ENCODE assay signal across 23 cellular contexts in the genomic region with DNA sequence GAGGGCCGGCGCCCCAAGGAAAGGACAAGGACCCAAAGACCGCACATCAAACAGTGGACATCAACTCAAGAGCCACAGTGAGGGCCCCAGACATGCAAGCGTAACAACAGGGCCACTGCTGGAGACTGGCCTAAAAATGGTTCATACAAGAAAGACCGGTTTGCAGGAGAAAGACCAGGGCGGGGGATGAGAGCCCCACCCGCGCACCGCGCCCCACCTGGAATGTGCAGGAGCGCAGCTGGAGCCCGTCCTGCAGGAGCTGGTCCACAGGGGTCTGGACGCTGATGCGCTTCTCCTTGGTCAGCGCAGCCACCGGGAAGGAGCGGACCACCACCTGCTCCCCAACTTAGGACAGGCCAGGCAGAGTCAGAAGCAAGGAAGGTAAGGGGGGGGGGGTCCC. TPM values are rescaled to one million over a fixed set of nuclear protein-coding genes. Genes with fewer than 3 reads are reported as not detected.
A peak's percentile ranks its signal among the peaks of the same experiment; 100 is the strongest.
DNase-seq lines count a peak whose midpoint lies in the region; ATAC-seq, FAIRE-seq and TF ChIP-seq lines count a peak whose summit lies in the region.
"Had no signal": no experiment of that assay in that cellular context is flagged by ENCODE, and none has a peak within 500 bp of the region (broad histone marks: within the 10 kb centered on the region; RNA-seq: fewer than 3 reads in every experiment).

No MANE protein-coding gene starts in this region.

- in situ Hi-C loops in transverse colon (cut with MboI; ENCODE audit: low pct_ligation_motif_present in 1 of 4, low pct_unique_long_range_greater_than_20kb in 1 of 4, low sequenced_read_pairs in 3 of 4), result no loop called here
- in situ Hi-C loops in HepG2 (cut with HindIII; ENCODE audit: extremely low pct_ligation_motif_present, low pct_unique_long_range_greater_than_20kb), result no loop called here

- TF ChIP-seq EP300 in transverse colon (IDR thresholded peaks at IDR 0.05; ENCODE audit: low read depth), result no peak
- no peak for TF ChIP-seq EP300 in HepG2 (IDR thresholded peaks at IDR 0.05; ENCODE audit: low read depth in 2 of 2, low read length in 2 of 2)
- TF ChIP-seq EP300 in HepG2 (CRISPR knock-in tag; IDR thresholded peaks at IDR 0.05; ENCODE audit: borderline replicate concordance), result no peak

- H4K20me1 ChIP-seq in smooth muscle cell (ENCODE audit: low read depth) (peaks cover 10% of the 10 kb centered on the region), HepG2 (ENCODE audit: insufficient read depth, low read length) (no peaks in the 10 kb centered on the region)

- ATAC-seq in lower lobe of right lung (peak; percentile 68 to 80), HepG2 (no peak), HG03025 (IDR thresholded peaks at IDR 0.05; ENCODE audit: low FRiP score, unreplicated experiment) (no peak)
- ATAC-seq in activated T-helper 17 cell treated with anti-CD3 and anti-CD28 coated beads, Interleukin-2, amount 50 U/mL, for 72 hours (replicated peaks), result no peak
- ATAC-seq: A549, GM12878 had no signal

- no peak overlapping the region for H3K4me2 ChIP-seq in smooth muscle cell
- H3K4me2 ChIP-seq in HepG2 (ENCODE audit: low read depth, low read length), result no peak overlapping the region
- H3K4me2 ChIP-seq: A549 had no signal

- H2AFZ ChIP-seq in smooth muscle cell (ENCODE audit: low read depth), result no peak overlapping the region
- no peak overlapping the region for H2AFZ ChIP-seq in HepG2 (ENCODE audit: low read length)

- H3K9me3 ChIP-seq in HEK293 (ENCODE audit: control insufficient read depth, insufficient read depth, low read depth, low read length) (no peaks in the 10 kb centered on the region), lower lobe of right lung (no peaks in the 10 kb centered on the region), transverse colon (no peaks in the 10 kb centered on the region), smooth muscle cell (replicated peaks; ENCODE audit: low read depth) (no peaks in the 10 kb centered on the region), HepG2 (ENCODE audit: low read length) (no peaks in the 10 kb centered on the region)
- H3K9me3 ChIP-seq: A549, MG63, Peyer's patch had no signal

- no peaks in the 10 kb centered on the region for H3F3A ChIP-seq in smooth muscle cell (ENCODE audit: low read depth)

- H3K36me3 ChIP-seq in HEK293 (ENCODE audit: control insufficient read depth in 2 of 2, insufficient read depth in 1 of 2, low read length in 2 of 2) (peaks cover 8 to 96% of the 10 kb centered on the region in 2 experiments; a peak in 2 of 3 replicates), lower lobe of right lung (peaks cover 100% of the 10 kb centered on the region), transverse colon (peaks cover 0 to 80% (median 36%) of the 10 kb centered on the region in 4 donors), smooth muscle cell (ENCODE audit: low read depth) (no peaks in the 10 kb centered on the region), HepG2 (replicated peaks in 1 of 2; ENCODE audit: control insufficient read depth in 1 of 2, insufficient read depth in 2 of 2, low read length in 2 of 2) (peaks cover 34 to 63% of the 10 kb centered on the region in 2 experiments; a peak in 4 of 5 replicates)

- WGBS in transverse colon (ENCODE audit: low coverage in 1 of 2), 2 donors, result 71 to 80% methylated on average over 5 to 16 of the region's 17 CpGs
- WGBS in smooth muscle cell (ENCODE audit: low lambda C conversion rate), result 81% methylated on average over 17 of the region's 17 CpGs
- WGBS in HepG2 (ENCODE audit: low lambda C conversion rate), result 98% methylated on average over 17 of the region's 17 CpGs

- H3K27ac Mint-ChIP-seq in activated T-helper 17 cell treated with anti-CD3 and anti-CD28 coated beads, Interleukin-2, amount 50 U/mL, for 72 hours, result no peak overlapping the region

- H3K27me3 ChIP-seq in lower lobe of right lung (ENCODE audit: low read depth) (no peaks in the 10 kb centered on the region), transverse colon (no peaks in the 10 kb centered on the region), smooth muscle cell (ENCODE audit: low read depth) (no peaks in the 10 kb centered on the region), HepG2 (ENCODE audit: control insufficient read depth in 1 of 2, insufficient read depth in 2 of 2, low read length in 2 of 2) (no peaks in the 10 kb centered on the region)
- H3K27me3 ChIP-seq: MG63, Peyer's patch had no signal

- H3K9ac ChIP-seq in smooth muscle cell (ENCODE audit: low read depth), result no peak overlapping the region
- no peak overlapping the region for H3K9ac ChIP-seq in HepG2 (ENCODE audit: insufficient read depth, low read depth, low read length)

- POLR2A ChIA-PET in HEK293 (lab: Yijun Ruan, JAX), result interaction anchor here (0.5 to 1.5 kb wide), 3 partner anchors 9 to 164 kb away, joined by 3 to 5 read pairs (median 4); a partner anchor contains a TSS
- POLR2A ChIA-PET in HepG2 (lab: Yijun Ruan, JAX), result no interaction called here

- H3K4me3 ChIP-seq in HEK293 (ENCODE audit: low read depth, low read length), result no peak overlapping the region
- H3K4me3 ChIP-seq in epithelial cell of esophagus (ENCODE audit: low read length), result no peak overlapping the region
- no peak overlapping the region for H3K4me3 ChIP-seq in lower lobe of right lung
- no peak overlapping the region for H3K4me3 ChIP-seq in transverse colon
- no peak overlapping the region for H3K4me3 ChIP-seq in smooth muscle cell
- no peak overlapping the region for H3K4me3 ChIP-seq in HepG2 (replicated peaks in 1 of 3; ENCODE audit: insufficient read depth in 1 of 3, low read depth in 2 of 3, low read length in 3 of 3)
- H3K4me3 ChIP-seq: A549, GM12878, MG63, Peyer's patch had no signal

- H3K4me1 ChIP-seq in HEK293 (ENCODE audit: control insufficient read depth, insufficient read depth, low read length) (no peaks in the 10 kb centered on the region), lower lobe of right lung (peaks cover 9% of the 10 kb centered on the region), transverse colon (peaks cover 0 to 6% (median 0%) of the 10 kb centered on the region in 4 donors), smooth muscle cell (ENCODE audit: low read depth) (no peaks in the 10 kb centered on the region), HepG2 (ENCODE audit: insufficient read depth, low read length) (no peaks in the 10 kb centered on the region)
- H3K4me1 ChIP-seq: A549, Peyer's patch had no signal

- H3K79me2 ChIP-seq in smooth muscle cell (ENCODE audit: low read depth) (no peaks in the 10 kb centered on the region), HepG2 (ENCODE audit: insufficient read depth, low read length) (no peaks in the 10 kb centered on the region)

- H3K36me3 Mint-ChIP-seq in activated T-helper 17 cell treated with anti-CD3 and anti-CD28 coated beads, Interleukin-2, amount 50 U/mL, for 72 hours (ENCODE audit: low read depth), result peaks cover 79% of the 10 kb centered on the region

- no peaks in the 10 kb centered on the region for H3K9me3 Mint-ChIP-seq in activated T-helper 17 cell treated with anti-CD3 and anti-CD28 coated beads, Interleukin-2, amount 50 U/mL, for 72 hours

- FAIRE-seq in HepG2 (lab: Jason Lieb, UNC), result no peak
- FAIRE-seq: A549, GM12878, GM18507, HTR-8/SVneo had no signal

- no peaks in the 10 kb centered on the region for H3K27me3 Mint-ChIP-seq in activated T-helper 17 cell treated with anti-CD3 and anti-CD28 coated beads, Interleukin-2, amount 50 U/mL, for 72 hours

- H3K27ac ChIP-seq in HEK293 (ENCODE audit: extremely low read depth, low read depth, low read length) (no peak overlapping the region), lower lobe of right lung (no peak overlapping the region), transverse colon (no peak overlapping the region), smooth muscle cell (ENCODE audit: low read depth) (no peak overlapping the region), HepG2 (ENCODE audit: extremely low read length, insufficient read depth, low read length) (no peak overlapping the region)
- H3K27ac ChIP-seq: A549, Peyer's patch had no signal

- BruUV-seq in HepG2 (replicated peaks; lab: Mats Ljungman, UMichigan), result no TSS peak

- H3K4me1 Mint-ChIP-seq in activated T-helper 17 cell treated with anti-CD3 and anti-CD28 coated beads, Interleukin-2, amount 50 U/mL, for 72 hours, result no peaks in the 10 kb centered on the region
- H3K4me1 Mint-ChIP-seq: CD14-positive monocyte had no signal

- CTCF ChIA-PET in HEK293 (lab: Yijun Ruan, JAX) (interaction anchor here (0.9 to 1.1 kb wide), 3 partner anchors 11 to 233 kb away, joined by 3 to 4 read pairs (median 4); no protein-coding TSS in a partner anchor), HepG2 (lab: Yijun Ruan, JAX; ENCODE audit: low intra/inter-chr PET ratio, low total read pairs) (no interaction called here)

- no peak for TF ChIP-seq RAD21 in HepG2 (CRISPR knock-in tag; IDR thresholded peaks at IDR 0.05)

- TF ChIP-seq CTCF in HEK293 (tag by site-specific recombination; IDR thresholded peaks at IDR 0.05) (no peak), epithelial cell of esophagus (IDR thresholded peaks at IDR 0.05; ENCODE audit: insufficient read depth, low read depth, low read length, missing control alignments) (no peak), lower lobe of right lung (IDR thresholded peaks at IDR 0.05) (no peak), transverse colon (IDR thresholded peaks at IDR 0.05) (no peak), smooth muscle cell (IDR thresholded peaks at IDR 0.05; ENCODE audit: borderline replicate concordance, insufficient read depth, poor library complexity, severe bottlenecking) (no peak), HepG2 (CRISPR knock-in tag; IDR thresholded peaks at IDR 0.05) (no peak)

- intact Hi-C loops in lower lobe of right lung (cut with DNase I) (no loop called here), transverse colon (cut with DNase I; ENCODE audit: low total_unique reads) (no loop called here), HepG2 (cut with micrococcal nuclease; ENCODE audit: unreplicated experiment) (no loop called here)

- DNase-seq in epithelial cell of esophagus (ENCODE audit: low read depth) (peak; percentile 84), lower lobe of right lung (peak; percentile 73), transverse colon (peak; percentile 47), smooth muscle cell (lab: John Stamatoyannopoulos, UW; ENCODE audit: unreplicated experiment) (no peak), HepG2 (ENCODE audit: low spot score) (no peak)
- DNase-seq: HCEC 1CT, KG1, MG63, NCI-H1105, NCI-H187, NCI-H2171, NCI-H446 treated with DMSO at 0.1 percent for 48 hours, Peyer's patch, SHP77 treated with DMSO at 0.1 percent for 48 hours had no signal

- TF ChIP-seq POLR2A in transverse colon (IDR thresholded peaks at IDR 0.05), result no peak
- no peak for TF ChIP-seq POLR2A in HepG2 (IDR thresholded peaks at IDR 0.05; ENCODE audit: insufficient read depth in 1 of 2, low read depth in 2 of 2, low read length in 2 of 2)

- H3K4me3 Mint-ChIP-seq in activated T-helper 17 cell treated with anti-CD3 and anti-CD28 coated beads, Interleukin-2, amount 50 U/mL, for 72 hours, result no peak overlapping the region
- H3K4me3 Mint-ChIP-seq: CD14-positive monocyte had no signal

RNA-seq across cellular contexts. Expression of a gene that starts 13.9 kb away (rescaled TPM):
- total RNA-seq in lower lobe of right lung (59.0 TPM), transverse colon (100 to 1,000 TPM in 2 of 4 donors, 10 to 100 TPM in 2; 59.9 to 241 (median 108) TPM), smooth muscle cell (34.1 and 37.3 TPM in 2 replicates), HepG2 (2016; rRNA removed; fragmentation: Illumina TruSeq; extraction: Trizol) (21.3 and 40.9 TPM in 2 replicates)
- polyA plus RNA-seq in smooth muscle cell (53.6 and 70.8 TPM in 2 replicates), HepG2 (2011; rRNA removed) (31.7 and 43.3 TPM in 2 replicates)
- 10.6 and 11.9 TPM in 2 replicates for total RNA-seq in HepG2 (2016; cell fraction: cytosol; rRNA removed; fragmentation: Illumina TruSeq; extraction: Trizol; ENCODE audit: low read depth)
- total RNA-seq in HepG2 (2016; cell fraction: insoluble cytoplasmic fraction; rRNA removed; fragmentation: Illumina TruSeq; extraction: Trizol), result 18.4 and 42.1 TPM in 2 replicates
- total RNA-seq in HepG2 (2016; cell fraction: membrane; rRNA removed; fragmentation: Illumina TruSeq; extraction: Trizol), result 25.7 and 27.6 TPM in 2 replicates
- 35.2 and 39.9 TPM in 2 replicates for total RNA-seq in HepG2 (2016; cell fraction: nucleus; rRNA removed; fragmentation: Illumina TruSeq; extraction: Trizol)
- polyA plus RNA-seq in HepG2 (2011; cell fraction: cytosol; rRNA removed), result 23.0 and 36.7 TPM in 2 replicates
- 212 and 268 TPM in 2 replicates for polyA plus RNA-seq in HepG2 (2011; cell fraction: nucleus; rRNA removed)
- 35.0 and 42.8 TPM in 2 replicates for polyA plus RNA-seq in HepG2 (2012)
- polyA plus RNA-seq in HepG2 (2016; cell fraction: cytosol; fragmentation: Illumina TruSeq; extraction: Trizol; ENCODE audit: low read depth), result 5.2 and 5.5 TPM in 2 replicates
- 23.9 and 35.9 TPM in 2 replicates for polyA plus RNA-seq in HepG2 (2016; cell fraction: insoluble cytoplasmic fraction; fragmentation: Illumina TruSeq; extraction: Trizol; ENCODE audit: low read depth)
- 16.7 and 21.6 TPM in 2 replicates for polyA plus RNA-seq in HepG2 (2016; cell fraction: membrane; fragmentation: Illumina TruSeq; extraction: Trizol; ENCODE audit: low read depth)
- 92.6 and 93.2 TPM in 2 replicates for polyA plus RNA-seq in HepG2 (2016; cell fraction: nucleus; fragmentation: Illumina TruSeq; extraction: Trizol; ENCODE audit: insufficient read depth, low read depth)
- polyA minus RNA-seq in HepG2 (2011; rRNA and poly(A)+ RNA removed; ENCODE audit: low replicate concordance), result 67.4 and 124 TPM in 2 replicates
- polyA minus RNA-seq in HepG2 (2011; cell fraction: cytosol; rRNA and poly(A)+ RNA removed), result 36.5 and 37.3 TPM in 2 replicates
- polyA minus RNA-seq in HepG2 (2011; cell fraction: nucleus; rRNA and poly(A)+ RNA removed), result 65.0 and 67.6 TPM in 2 replicates
- 100 to 1,000 TPM in 1 of 2 donors, 10 to 100 TPM in 1; 84.2 to 126 TPM for total RNA-seq in activated T-helper 17 cell treated with anti-CD3 and anti-CD28 coated beads, Interleukin-2, amount 50 U/mL, for 72 hours

RNA-seq across cellular contexts. Expression of a gene that starts 20.4 kb away (rescaled TPM):
- total RNA-seq in lower lobe of right lung (1.5 TPM), transverse colon (1 to 10 TPM in 3 of 4 donors, under 1 TPM in 1; 0.75 to 5.4 (median 1.2) TPM), smooth muscle cell (3.0 and 4.1 TPM in 2 replicates), HepG2 (2016; rRNA removed; fragmentation: Illumina TruSeq; extraction: Trizol) (0.76 and 1.2 TPM in 2 replicates)
- polyA plus RNA-seq in smooth muscle cell (15.8 and 16.9 TPM in 2 replicates), HepG2 (2011; rRNA removed) (3.0 and 4.0 TPM in 2 replicates)
- total RNA-seq in HepG2 (2016; cell fraction: cytosol; rRNA removed; fragmentation: Illumina TruSeq; extraction: Trizol; ENCODE audit: low read depth), result 0.10 and 0.18 TPM in 2 replicates
- total RNA-seq in HepG2 (2016; cell fraction: insoluble cytoplasmic fraction; rRNA removed; fragmentation: Illumina TruSeq; extraction: Trizol), result 0.68 and 1.4 TPM in 2 replicates
- total RNA-seq in HepG2 (2016; cell fraction: membrane; rRNA removed; fragmentation: Illumina TruSeq; extraction: Trizol), result 0.68 and 0.83 TPM in 2 replicates
- 1.3 and 1.9 TPM in 2 replicates for total RNA-seq in HepG2 (2016; cell fraction: nucleus; rRNA removed; fragmentation: Illumina TruSeq; extraction: Trizol)
- 2.7 and 2.8 TPM in 2 replicates for polyA plus RNA-seq in HepG2 (2011; cell fraction: cytosol; rRNA removed)
- polyA plus RNA-seq in HepG2 (2011; cell fraction: nucleus; rRNA removed), result 7.0 and 9.2 TPM in 2 replicates
- polyA plus RNA-seq in HepG2 (2012), result 3.7 and 10.8 TPM in 2 replicates
- 0.40 and 0.43 TPM in 2 replicates for polyA plus RNA-seq in HepG2 (2016; cell fraction: cytosol; fragmentation: Illumina TruSeq; extraction: Trizol; ENCODE audit: low read depth)
- 1.3 and 1.6 TPM in 2 replicates for polyA plus RNA-seq in HepG2 (2016; cell fraction: insoluble cytoplasmic fraction; fragmentation: Illumina TruSeq; extraction: Trizol; ENCODE audit: low read depth)
- polyA plus RNA-seq in HepG2 (2016; cell fraction: membrane; fragmentation: Illumina TruSeq; extraction: Trizol; ENCODE audit: low read depth), result 0.73 and 0.76 TPM in 2 replicates
- 6.0 and 6.1 TPM in 2 replicates for polyA plus RNA-seq in HepG2 (2016; cell fraction: nucleus; fragmentation: Illumina TruSeq; extraction: Trizol; ENCODE audit: insufficient read depth, low read depth)
- polyA minus RNA-seq in HepG2 (2011; rRNA and poly(A)+ RNA removed; ENCODE audit: low replicate concordance), result 0.94 and 3.6 TPM in 2 replicates
- 3.0 and 3.9 TPM in 2 replicates for polyA minus RNA-seq in HepG2 (2011; cell fraction: cytosol; rRNA and poly(A)+ RNA removed)
- 2.7 and 3.0 TPM in 2 replicates for polyA minus RNA-seq in HepG2 (2011; cell fraction: nucleus; rRNA and poly(A)+ RNA removed)
- 1 to 10 TPM; 1.3 to 3.7 TPM for total RNA-seq in activated T-helper 17 cell treated with anti-CD3 and anti-CD28 coated beads, Interleukin-2, amount 50 U/mL, for 72 hours
- total RNA-seq: G401 had no signal
- polyA plus RNA-seq: CD14-positive monocyte had no signal

RNA-seq across cellular contexts. Expression of a gene that starts 25.7 kb away (rescaled TPM):
- not detected for total RNA-seq in lower lobe of right lung
- not detected for total RNA-seq in transverse colon
- total RNA-seq in smooth muscle cell, result 2.1 TPM in 1 of 2 replicates, not detected in the other
- 0.49 and 0.54 TPM in 2 replicates for polyA plus RNA-seq in smooth muscle cell
- 1.2 and 1.5 TPM in 2 replicates for total RNA-seq in HepG2 (2016; rRNA removed; fragmentation: Illumina TruSeq; extraction: Trizol)
- 1.2 and 1.7 TPM in 2 replicates for total RNA-seq in HepG2 (2016; cell fraction: cytosol; rRNA removed; fragmentation: Illumina TruSeq; extraction: Trizol; ENCODE audit: low read depth)
- total RNA-seq in HepG2 (2016; cell fraction: insoluble cytoplasmic fraction; rRNA removed; fragmentation: Illumina TruSeq; extraction: Trizol), result 1.3 and 2.0 TPM in 2 replicates
- 1.9 and 2.9 TPM in 2 replicates for total RNA-seq in HepG2 (2016; cell fraction: membrane; rRNA removed; fragmentation: Illumina TruSeq; extraction: Trizol)
- total RNA-seq in HepG2 (2016; cell fraction: nucleus; rRNA removed; fragmentation: Illumina TruSeq; extraction: Trizol), result 1.7 and 2.7 TPM in 2 replicates
- 2.9 and 5.0 TPM in 2 replicates for polyA plus RNA-seq in HepG2 (2011; rRNA removed)
- 2.3 and 3.0 TPM in 2 replicates for polyA plus RNA-seq in HepG2 (2011; cell fraction: cytosol; rRNA removed)
- polyA plus RNA-seq in HepG2 (2011; cell fraction: nucleus; rRNA removed), result 27.0 and 27.4 TPM in 2 replicates
- polyA plus RNA-seq in HepG2 (2012), result 1.8 and 3.2 TPM in 2 replicates
- polyA plus RNA-seq in HepG2 (2016; cell fraction: cytosol; fragmentation: Illumina TruSeq; extraction: Trizol; ENCODE audit: low read depth), result 2.6 and 2.7 TPM in 2 replicates
- 1.4 and 1.6 TPM in 2 replicates for polyA plus RNA-seq in HepG2 (2016; cell fraction: insoluble cytoplasmic fraction; fragmentation: Illumina TruSeq; extraction: Trizol; ENCODE audit: low read depth)
- polyA plus RNA-seq in HepG2 (2016; cell fraction: membrane; fragmentation: Illumina TruSeq; extraction: Trizol; ENCODE audit: low read depth), result 1.6 and 1.8 TPM in 2 replicates
- 3.9 and 5.8 TPM in 2 replicates for polyA plus RNA-seq in HepG2 (2016; cell fraction: nucleus; fragmentation: Illumina TruSeq; extraction: Trizol; ENCODE audit: insufficient read depth, low read depth)
- polyA minus RNA-seq in HepG2 (2011; rRNA and poly(A)+ RNA removed; ENCODE audit: low replicate concordance), result 5.0 TPM in 1 of 2 replicates, not detected in the other
- 1.1 TPM in 1 of 2 replicates, not detected in the other for polyA minus RNA-seq in HepG2 (2011; cell fraction: cytosol; rRNA and poly(A)+ RNA removed)
- 1.2 and 2.2 TPM in 2 replicates for polyA minus RNA-seq in HepG2 (2011; cell fraction: nucleus; rRNA and poly(A)+ RNA removed)
- under 1 TPM; 0.24 to 0.53 TPM for total RNA-seq in activated T-helper 17 cell treated with anti-CD3 and anti-CD28 coated beads, Interleukin-2, amount 50 U/mL, for 72 hours
- total RNA-seq: GM12878, Peyer's patch had no signal
- polyA plus RNA-seq: CD14-positive monocyte had no signal

RNA-seq across cellular contexts. Expression of a gene that starts 46.6 kb away (rescaled TPM):
- total RNA-seq in lower lobe of right lung, result 58.8 TPM
- total RNA-seq in transverse colon, result 100 to 1,000 TPM in 1 of 4 donors, 10 to 100 TPM in 3; 54.0 to 119 (median 79.9) TPM
- total RNA-seq in smooth muscle cell, result 53.5 and 56.3 TPM in 2 replicates
- polyA plus RNA-seq in smooth muscle cell, result 117 and 130 TPM in 2 replicates
- 10.2 and 30.6 TPM in 2 replicates for total RNA-seq in HepG2 (2016; rRNA removed; fragmentation: Illumina TruSeq; extraction: Trizol)
- total RNA-seq in HepG2 (2016; cell fraction: cytosol; rRNA removed; fragmentation: Illumina TruSeq; extraction: Trizol; ENCODE audit: low read depth), result 6.3 and 7.5 TPM in 2 replicates
- total RNA-seq in HepG2 (2016; cell fraction: insoluble cytoplasmic fraction; rRNA removed; fragmentation: Illumina TruSeq; extraction: Trizol), result 8.1 and 32.3 TPM in 2 replicates
- 12.9 and 13.8 TPM in 2 replicates for total RNA-seq in HepG2 (2016; cell fraction: membrane; rRNA removed; fragmentation: Illumina TruSeq; extraction: Trizol)
- total RNA-seq in HepG2 (2016; cell fraction: nucleus; rRNA removed; fragmentation: Illumina TruSeq; extraction: Trizol), result 37.5 and 43.9 TPM in 2 replicates
- 23.3 and 37.9 TPM in 2 replicates for polyA plus RNA-seq in HepG2 (2011; rRNA removed)
- polyA plus RNA-seq in HepG2 (2011; cell fraction: cytosol; rRNA removed), result 18.2 and 36.8 TPM in 2 replicates
- 284 and 409 TPM in 2 replicates for polyA plus RNA-seq in HepG2 (2011; cell fraction: nucleus; rRNA removed)
- 20.6 and 26.6 TPM in 2 replicates for polyA plus RNA-seq in HepG2 (2012)
- polyA plus RNA-seq in HepG2 (2016; cell fraction: cytosol; fragmentation: Illumina TruSeq; extraction: Trizol; ENCODE audit: low read depth), result 9.6 and 9.7 TPM in 2 replicates
- 10.4 and 13.2 TPM in 2 replicates for polyA plus RNA-seq in HepG2 (2016; cell fraction: insoluble cytoplasmic fraction; fragmentation: Illumina TruSeq; extraction: Trizol; ENCODE audit: low read depth)
- 11.7 and 14.1 TPM in 2 replicates for polyA plus RNA-seq in HepG2 (2016; cell fraction: membrane; fragmentation: Illumina TruSeq; extraction: Trizol; ENCODE audit: low read depth)
- polyA plus RNA-seq in HepG2 (2016; cell fraction: nucleus; fragmentation: Illumina TruSeq; extraction: Trizol; ENCODE audit: insufficient read depth, low read depth), result 103 and 105 TPM in 2 replicates
- polyA minus RNA-seq in HepG2 (2011; rRNA and poly(A)+ RNA removed; ENCODE audit: low replicate concordance), result 33.1 and 122 TPM in 2 replicates
- polyA minus RNA-seq in HepG2 (2011; cell fraction: cytosol; rRNA and poly(A)+ RNA removed), result 51.0 and 56.0 TPM in 2 replicates
- 27.5 and 28.8 TPM in 2 replicates for polyA minus RNA-seq in HepG2 (2011; cell fraction: nucleus; rRNA and poly(A)+ RNA removed)
- 10 to 100 TPM; 61.3 to 89.0 TPM for total RNA-seq in activated T-helper 17 cell treated with anti-CD3 and anti-CD28 coated beads, Interleukin-2, amount 50 U/mL, for 72 hours

RNA-seq across cellular contexts. Expression of a gene that starts 47.1 kb away (rescaled TPM):
- total RNA-seq in lower lobe of right lung (46.1 TPM), transverse colon (10 to 100 TPM; 26.5 to 64.7 (median 41.6) TPM), smooth muscle cell (20.7 and 24.1 TPM in 2 replicates), HepG2 (2016; rRNA removed; fragmentation: Illumina TruSeq; extraction: Trizol) (44.1 and 64.4 TPM in 2 replicates)
- polyA plus RNA-seq in smooth muscle cell (42.0 and 45.7 TPM in 2 replicates), HepG2 (2011; rRNA removed) (27.6 and 28.1 TPM in 2 replicates)
- total RNA-seq in HepG2 (2016; cell fraction: cytosol; rRNA removed; fragmentation: Illumina TruSeq; extraction: Trizol; ENCODE audit: low read depth), result 21.9 and 25.9 TPM in 2 replicates
- 38.6 and 60.9 TPM in 2 replicates for total RNA-seq in HepG2 (2016; cell fraction: insoluble cytoplasmic fraction; rRNA removed; fragmentation: Illumina TruSeq; extraction: Trizol)
- total RNA-seq in HepG2 (2016; cell fraction: membrane; rRNA removed; fragmentation: Illumina TruSeq; extraction: Trizol), result 36.3 and 40.8 TPM in 2 replicates
- 55.8 and 71.9 TPM in 2 replicates for total RNA-seq in HepG2 (2016; cell fraction: nucleus; rRNA removed; fragmentation: Illumina TruSeq; extraction: Trizol)
- polyA plus RNA-seq in HepG2 (2011; cell fraction: cytosol; rRNA removed), result 14.9 and 27.9 TPM in 2 replicates
- 133 and 198 TPM in 2 replicates for polyA plus RNA-seq in HepG2 (2011; cell fraction: nucleus; rRNA removed)
- 18.5 and 22.1 TPM in 2 replicates for polyA plus RNA-seq in HepG2 (2012)
- polyA plus RNA-seq in HepG2 (2016; cell fraction: cytosol; fragmentation: Illumina TruSeq; extraction: Trizol; ENCODE audit: low read depth), result 19.2 and 20.6 TPM in 2 replicates
- 35.4 and 35.6 TPM in 2 replicates for polyA plus RNA-seq in HepG2 (2016; cell fraction: insoluble cytoplasmic fraction; fragmentation: Illumina TruSeq; extraction: Trizol; ENCODE audit: low read depth)
- 30.3 and 30.4 TPM in 2 replicates for polyA plus RNA-seq in HepG2 (2016; cell fraction: membrane; fragmentation: Illumina TruSeq; extraction: Trizol; ENCODE audit: low read depth)
- 141 and 144 TPM in 2 replicates for polyA plus RNA-seq in HepG2 (2016; cell fraction: nucleus; fragmentation: Illumina TruSeq; extraction: Trizol; ENCODE audit: insufficient read depth, low read depth)
- 32.7 and 68.1 TPM in 2 replicates for polyA minus RNA-seq in HepG2 (2011; rRNA and poly(A)+ RNA removed; ENCODE audit: low replicate concordance)
- 16.6 and 22.2 TPM in 2 replicates for polyA minus RNA-seq in HepG2 (2011; cell fraction: cytosol; rRNA and poly(A)+ RNA removed)
- 13.8 and 21.0 TPM in 2 replicates for polyA minus RNA-seq in HepG2 (2011; cell fraction: nucleus; rRNA and poly(A)+ RNA removed)
- total RNA-seq in activated T-helper 17 cell treated with anti-CD3 and anti-CD28 coated beads, Interleukin-2, amount 50 U/mL, for 72 hours, result 100 to 1,000 TPM; 112 to 138 TPM

Comparison
In these comparisons a context has a peak if more than half of its experiments do, and no peak if none do; other contexts are left out.
1. DNase-seq: peak in epithelial cell of esophagus (single experiment), lower lobe of right lung (single experiment) and transverse colon (single experiment); none in smooth muscle cell (single experiment) and HepG2 (single experiment).
2. ATAC-seq: peak in lower lobe of right lung (2 of 2); none in HepG2 (single experiment), HG03025 (single experiment) and activated T-helper 17 cell treated with anti-CD3 and anti-CD28 coated beads, Interleukin-2, amount 50 U/mL, for 72 hours (single experiment).